Comparison of ENCODE assay signal across 10 cellular contexts in genomic region chr18:72868666-72869661, GRCh38. TPM values are rescaled to one million over a fixed set of nuclear protein-coding genes. Genes with fewer than 3 reads are reported as not detected.
A peak's percentile ranks its signal among the peaks of the same experiment; 100 is the strongest.
DNase-seq lines count a peak whose midpoint lies in the region; ATAC-seq and TF ChIP-seq lines count a peak whose summit lies in the region.
"Had no signal": no experiment of that assay in that cellular context is flagged by ENCODE, and none has a peak within 500 bp of the region (broad histone marks: within the 10 kb centered on the region; RNA-seq: fewer than 3 reads in every experiment).

No MANE protein-coding gene starts in this region.

- ATAC-seq in stimulated activated naive CD8-positive, alpha-beta T cell treated with anti-CD3 and anti-CD28 coated beads, Interleukin-15, amount 100 ng/mL, for 72 hours = peak; percentile 9
- ATAC-seq in HG03342 (IDR thresholded peaks at IDR 0.05; ENCODE audit: unreplicated experiment) = no peak

- peaks cover 58% of the 10 kb centered on the region for H3K27me3 Mint-ChIP-seq in stimulated activated naive CD8-positive, alpha-beta T cell treated with anti-CD3 and anti-CD28 coated beads, Interleukin-15, amount 100 ng/mL, for 72 hours

- H3K36me3 ChIP-seq in right atrium auricular region = no peaks in the 10 kb centered on the region

- H3K27ac Mint-ChIP-seq in stimulated activated naive CD8-positive, alpha-beta T cell treated with anti-CD3 and anti-CD28 coated beads, Interleukin-15, amount 100 ng/mL, for 72 hours = no peak overlapping the region

- H3K9me3 ChIP-seq in right atrium auricular region = no peaks in the 10 kb centered on the region

- no peak overlapping the region for H3K27ac ChIP-seq in right atrium auricular region

- H3K4me1 ChIP-seq in right atrium auricular region = peaks cover 0 to 28% of the 10 kb centered on the region in 2 donors

- peaks cover 17% of the 10 kb centered on the region for H3K4me1 Mint-ChIP-seq in stimulated activated naive CD8-positive, alpha-beta T cell treated with anti-CD3 and anti-CD28 coated beads, Interleukin-15, amount 100 ng/mL, for 72 hours

- peak overlapping the region; percentile 25 to 45 for H3K4me3 ChIP-seq in right atrium auricular region

- H3K9me3 Mint-ChIP-seq in stimulated activated naive CD8-positive, alpha-beta T cell treated with anti-CD3 and anti-CD28 coated beads, Interleukin-15, amount 100 ng/mL, for 72 hours = peaks cover 0 to 7% of the 10 kb centered on the region in 2 donors

- TF ChIP-seq CTCF in right atrium auricular region (IDR thresholded peaks at IDR 0.05) = no peak

- peak; percentile 24 for DNase-seq in NCI-H1092 (lab: John Stamatoyannopoulos, UW)
- DNase-seq in NCI-H1092 treated with DMSO at 0.1 percent for 48 hours (lab: John Stamatoyannopoulos, UW) = no peak
- peak; percentile 41 for DNase-seq in NCI-H748 treated with DMSO at 0.1 percent for 48 hours (lab: John Stamatoyannopoulos, UW)
- no peak for DNase-seq in right atrium auricular region (ENCODE audit: low spot score)
- DNase-seq in stimulated activated naive CD8-positive, alpha-beta T cell treated with anti-CD3 and anti-CD28 coated beads, Interleukin-15, amount 100 ng/mL, for 72 hours = no peak
- DNase-seq in COLO829 (ENCODE audit: low spot score) = no peak
- DNase-seq in NCI-H82 treated with DMSO at 0.1 percent for 48 hours (lab: John Stamatoyannopoulos, UW; ENCODE audit: unreplicated experiment) = no peak
- DNase-seq: 8988T, NCI-H526 had no signal

- peaks cover 0 to 13% of the 10 kb centered on the region in 2 donors for H3K27me3 ChIP-seq in right atrium auricular region

- H3K4me3 Mint-ChIP-seq in stimulated activated naive CD8-positive, alpha-beta T cell treated with anti-CD3 and anti-CD28 coated beads, Interleukin-15, amount 100 ng/mL, for 72 hours = peak overlapping the region; percentile 12 to 49

RNA-seq across cellular contexts. Expression of gene NETO1, which starts 1.2 kb away (rescaled TPM):
- total RNA-seq in right atrium auricular region = 1 to 10 TPM in 1 of 2 donors, not detected in 1; 1.5 TPM

Comparison
In these comparisons a context has a peak if more than half of its experiments do, and no peak if none do; other contexts are left out.
1. DNase-seq: peak in NCI-H1092 (single experiment) and NCI-H748 treated with DMSO at 0.1 percent for 48 hours (single experiment); none in NCI-H1092 treated with DMSO at 0.1 percent for 48 hours (single experiment), right atrium auricular region (single experiment), stimulated activated naive CD8-positive, alpha-beta T cell treated with anti-CD3 and anti-CD28 coated beads, Interleukin-15, amount 100 ng/mL, for 72 hours (0 of 2), COLO829 (single experiment) and NCI-H82 treated with DMSO at 0.1 percent for 48 hours (single experiment).